8 cellular contexts compared by ENCODE assay signal in the genomic region with DNA sequence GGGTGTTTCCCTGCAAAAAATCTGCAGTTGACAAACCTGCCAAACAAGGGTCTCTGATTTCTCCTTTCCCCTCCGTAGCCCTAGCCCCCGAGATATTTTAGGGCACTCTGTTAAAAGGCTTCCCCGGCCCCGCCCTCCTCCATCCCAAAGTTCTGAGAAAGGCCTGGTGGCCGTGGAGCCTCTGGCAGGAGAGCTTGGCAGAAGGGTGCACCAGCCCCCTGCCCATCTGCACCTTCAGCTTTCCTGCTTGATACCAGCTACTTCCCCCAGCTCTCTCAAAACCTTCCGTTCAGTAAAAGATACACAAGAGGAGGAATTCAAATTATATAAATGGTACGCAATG. TPM values are rescaled to one million over a fixed set of nuclear protein-coding genes. Genes with fewer than 3 reads are reported as not detected.
DNase-seq lines count a peak whose midpoint lies in the region; ATAC-seq and TF ChIP-seq lines count a peak whose summit lies in the region.

No MANE protein-coding gene starts in this region.

- intact Hi-C loops in sciatic nerve (cut with DNase I) = no loop called here

- H3K27ac ChIP-seq in WERI-Rb-1 = no peak overlapping the region; the same call in 1 of the 2 replicates
- peak overlapping the region; percentile 91 for H3K27ac ChIP-seq in foreskin keratinocyte

- peaks cover 27% of the 10 kb centered on the region for H3K4me1 ChIP-seq in foreskin keratinocyte

- TF ChIP-seq CTCF in WERI-Rb-1 (IDR thresholded peaks at IDR 0.05; ENCODE audit: low read depth, low read length) (no peak), foreskin keratinocyte (conservative IDR thresholded peaks at IDR 0.05) (no peak)

- H3K27me3 ChIP-seq in WERI-Rb-1 (ENCODE audit: insufficient read depth, low read depth, severe bottlenecking) (no peaks in the 10 kb centered on the region), foreskin keratinocyte (no peaks in the 10 kb centered on the region)

- H3K9me3 ChIP-seq in WERI-Rb-1 (ENCODE audit: severe bottlenecking) = peaks cover 17% of the 10 kb centered on the region

- H3K4me3 ChIP-seq in GM08714 (ENCODE audit: low read length) (peak overlapping the region; percentile 57; the same call in 1 of the 2 replicates), WERI-Rb-1 (ENCODE audit: low read depth, low read length) (peak overlapping the region; percentile 94)

- peaks cover 19% of the 10 kb centered on the region for H3K36me3 ChIP-seq in WERI-Rb-1

- ATAC-seq in foreskin keratinocyte = no peak
- peak; percentile 43 for ATAC-seq in sciatic nerve
- no peak for ATAC-seq in HG03039 (IDR thresholded peaks at IDR 0.05; ENCODE audit: unreplicated experiment)
- ATAC-seq in HG03196 (IDR thresholded peaks at IDR 0.05; ENCODE audit: unreplicated experiment) = no peak

- DNase-seq in WERI-Rb-1 (no peak), foreskin keratinocyte (no peak), sciatic nerve (ENCODE audit: low spot score) (no peak), 8988T (no peak), NCI-H1930 (lab: John Stamatoyannopoulos, UW) (no peak)

RNA-seq across cellular contexts. Expression of a gene that starts 0.7 kb away (rescaled TPM):
- total RNA-seq in foreskin keratinocyte = 67.2 and 68.5 TPM in 2 replicates
- polyA plus RNA-seq in foreskin keratinocyte = 48.4 and 49.3 TPM in 2 replicates
- 28.9 TPM for total RNA-seq in sciatic nerve

RNA-seq across cellular contexts. Expression of a gene that starts 13.7 kb away (rescaled TPM):
- 29.5 and 38.9 TPM in 2 replicates for total RNA-seq in foreskin keratinocyte
- polyA plus RNA-seq in foreskin keratinocyte = 26.0 and 34.5 TPM in 2 replicates
- 22.6 TPM for total RNA-seq in sciatic nerve

RNA-seq across cellular contexts. Expression of a gene that starts 30.6 kb away (rescaled TPM):
- total RNA-seq in foreskin keratinocyte (339 and 389 TPM in 2 replicates), sciatic nerve (147 TPM)
- polyA plus RNA-seq in foreskin keratinocyte = 375 and 407 TPM in 2 replicates
